In genomic region chr2:51219468-51219867, GRCh38 we compare ENCODE assay signal across 24 cellular contexts.
DNase-seq lines count a peak whose midpoint lies in the region; ATAC-seq and TF ChIP-seq lines count a peak whose summit lies in the region.
"Had no signal": no experiment of that assay in that cellular context is flagged by ENCODE, and none has a peak within 500 bp of the region (broad histone marks: within the 10 kb centered on the region; RNA-seq: fewer than 3 reads in every experiment).

No MANE protein-coding gene starts in this region.

- H3K9me3 ChIP-seq in H9 (ENCODE audit: control insufficient read depth, low read depth, low read length) (no peaks in the 10 kb centered on the region), testis (no peaks in the 10 kb centered on the region), ascending aorta (no peaks in the 10 kb centered on the region)
- H3K9me3 ChIP-seq: lower lobe of right lung, SK-N-SH had no signal

- no peaks in the 10 kb centered on the region for H3K9me3 Mint-ChIP-seq in H9
- no peaks in the 10 kb centered on the region for H3K9me3 Mint-ChIP-seq in WTC11
- H3K9me3 Mint-ChIP-seq in natural killer cell = peaks cover 6 to 11% of the 10 kb centered on the region in 2 donors

- CTCF ChIA-PET in WTC11 (lab: Charles Lee) = no interaction called here

- H3K4me3 ChIP-seq in fibroblast of the aortic adventitia (ENCODE audit: low read depth, low read length) (no peak overlapping the region), testis (no peak overlapping the region), ascending aorta (no peak overlapping the region)
- H3K4me3 ChIP-seq: lower lobe of right lung had no signal

- H3T11ph ChIP-seq in H9 (ENCODE audit: low read length) = no peak overlapping the region

- H3K4me1 Mint-ChIP-seq in H9 = peaks cover 15 to 16% of the 10 kb centered on the region in 2 experiments
- H3K4me1 Mint-ChIP-seq in WTC11 = peaks cover 16% of the 10 kb centered on the region
- no peaks in the 10 kb centered on the region for H3K4me1 Mint-ChIP-seq in natural killer cell
- H3K4me1 Mint-ChIP-seq: activated CD4-positive, alpha-beta T cell treated with anti-CD3 and anti-CD28 coated beads for 36 hours had no signal

- no peak overlapping the region for H3K4ac ChIP-seq in H9 (ENCODE audit: low read depth, low read length)

- ATAC-seq in WTC11 (peak; percentile 59), natural killer cell (no peak)
- ATAC-seq: activated CD4-positive, alpha-beta T cell treated with anti-CD3 and anti-CD28 coated beads for 36 hours; CD8-positive, alpha-beta T cell; lower lobe of right lung had no signal

- no peak overlapping the region for H4K91ac ChIP-seq in H9 (ENCODE audit: insufficient read length, low read depth, low read length)

- H3K23me2 ChIP-seq in H9 (ENCODE audit: insufficient read length, low read depth, low read length, poor library complexity, severe bottlenecking) = no peaks in the 10 kb centered on the region

- DNase-seq in H9 (no peak), WTC11 (ENCODE audit: low spot score) (no peak), fibroblast of the aortic adventitia (ENCODE audit: low read depth) (peak; percentile 68), testis (peak; percentile 74), ascending aorta (ENCODE audit: low spot score in 2 of 2) (no peak), natural killer cell (no peak), C1 segment of cervical spinal cord (lab: John Stamatoyannopoulos, UW) (no peak)
- DNase-seq: activated CD4-positive, alpha-beta T cell treated with anti-CD3 and anti-CD28 coated beads for 36 hours; activated gamma-delta T cell treated with Interleukin-2 at 50 U/mL for 16 hours; activated T-cell treated with anti-CD3 and anti-CD28 coated beads, Interleukin-2, amount 50 U/mL, for 24 hours; AML-193; CD8-positive, alpha-beta T cell; central memory CD4-positive, alpha-beta T cell; dermis blood vessel endothelial cell; glutamatergic neuron; kidney glomerular epithelial cell; lower lobe of right lung; NCI-H1092 treated with DMSO at 0.1 percent for 48 hours; NCI-H187 treated with DMSO at 0.1 percent for 48 hours; NCI-H226; NCI-H774; SK-N-SH; small intestine; T-helper 2 cell had no signal

- no peaks in the 10 kb centered on the region for H3K79me1 ChIP-seq in H9 (ENCODE audit: insufficient read depth, low read depth, low read length, poor library complexity, severe bottlenecking)

- H4K20me1 ChIP-seq in H9 (ENCODE audit: control insufficient read depth, insufficient read depth, insufficient read length) = no peaks in the 10 kb centered on the region

- H3K79me2 ChIP-seq in H9 (ENCODE audit: insufficient read depth, low read length) = no peaks in the 10 kb centered on the region

- H3K23ac ChIP-seq in H9 (ENCODE audit: insufficient read length, low read depth, low read length) = no peak overlapping the region

- WGBS in H9 (ENCODE audit: extremely low coverage, insufficient read length, low lambda C conversion rate) = no CpG with 5 or more reads among the region's 4 CpGs
- 29 to 39% methylated on average over 4 of the region's 4 CpGs for WGBS in testis, 2 donors

- intact Hi-C loops in testis (cut with DNase I; ENCODE audit: low total_unique reads) (no loop called here), ascending aorta (cut with DNase I) (no loop called here), natural killer cell (cut with micrococcal nuclease) (no loop called here)

- POLR2A ChIA-PET in WTC11 (lab: Charles Lee) = no interaction called here

- H2BK20ac ChIP-seq in H9 (ENCODE audit: low read depth, low read length, poor library complexity, severe bottlenecking) = no peak overlapping the region

- H3K9ac ChIP-seq in H9 (ENCODE audit: extremely low read depth, insufficient read length, low read length) = no peak overlapping the region
- H3K9ac ChIP-seq: SK-N-SH had no signal

- H3K36me3 Mint-ChIP-seq in H9 (ENCODE audit: insufficient read depth in 1 of 3, low read depth in 3 of 3) = no peaks in the 10 kb centered on the region
- no peaks in the 10 kb centered on the region for H3K36me3 Mint-ChIP-seq in WTC11
- no peaks in the 10 kb centered on the region for H3K36me3 Mint-ChIP-seq in natural killer cell
- H3K36me3 Mint-ChIP-seq: CD8-positive, alpha-beta T cell had no signal

- no peak overlapping the region for H3K18ac ChIP-seq in H9 (ENCODE audit: insufficient read length, low read depth, low read length)

- H2BK15ac ChIP-seq in H9 (ENCODE audit: low read depth, low read length) = no peak overlapping the region

- no peaks in the 10 kb centered on the region for H3K27me3 Mint-ChIP-seq in H9 (ENCODE audit: low read depth)
- no peaks in the 10 kb centered on the region for H3K27me3 Mint-ChIP-seq in WTC11 (ENCODE audit: low read depth)
- H3K27me3 Mint-ChIP-seq in natural killer cell (ENCODE audit: low read depth in 2 of 2) = no peaks in the 10 kb centered on the region
- H3K27me3 Mint-ChIP-seq: activated CD4-positive, alpha-beta T cell treated with anti-CD3 and anti-CD28 coated beads for 36 hours; activated T-cell treated with anti-CD3 and anti-CD28 coated beads, Interleukin-2, amount 50 U/mL, for 24 hours had no signal

- H3K4me1 ChIP-seq in H9 (ENCODE audit: insufficient read depth, low read length) (no peaks in the 10 kb centered on the region), testis (peaks cover 5% of the 10 kb centered on the region), ascending aorta (no peaks in the 10 kb centered on the region)
- H3K4me1 ChIP-seq: lower lobe of right lung had no signal

- no peak for TF ChIP-seq CTCF in H9 (conservative IDR thresholded peaks at IDR 0.05)
- no peak for TF ChIP-seq CTCF in WTC11 (IDR thresholded peaks at IDR 0.05)
- no peak for TF ChIP-seq CTCF in fibroblast of the aortic adventitia (IDR thresholded peaks at IDR 0.05; ENCODE audit: insufficient read depth, low read length)
- no peak for TF ChIP-seq CTCF in testis (IDR thresholded peaks at IDR 0.05)
- TF ChIP-seq CTCF in ascending aorta (IDR thresholded peaks at IDR 0.05) = no peak
- no peak for TF ChIP-seq CTCF in natural killer cell (IDR thresholded peaks at IDR 0.05)

- H2AK5ac ChIP-seq in H9 (ENCODE audit: insufficient read length, low read length) = no peak overlapping the region

- H3K4me2 ChIP-seq in H9 (ENCODE audit: insufficient read depth, insufficient read length, low read length) = no peak overlapping the region
- H3K4me2 ChIP-seq: SK-N-SH had no signal

- no peak overlapping the region for H4K8ac ChIP-seq in H9 (replicated peaks; ENCODE audit: insufficient read length, low read depth, low read length)

- H3K27ac ChIP-seq in H9 (ENCODE audit: insufficient read length, low read depth, low read length) (no peak overlapping the region), testis (no peak overlapping the region), ascending aorta (no peak overlapping the region)
- H3K27ac ChIP-seq: lower lobe of right lung had no signal

- no peak overlapping the region for H2BK120ac ChIP-seq in H9 (ENCODE audit: low read depth, low read length, poor library complexity, severe bottlenecking)

- H2AFZ ChIP-seq in H9 (ENCODE audit: low read length) = no peak overlapping the region

- no peak overlapping the region for H4K5ac ChIP-seq in H9 (ENCODE audit: insufficient read length, low read depth, low read length)

- no peak overlapping the region for H3K14ac ChIP-seq in H9 (ENCODE audit: insufficient read depth, low read length)

- no peak overlapping the region for H3K56ac ChIP-seq in H9 (ENCODE audit: insufficient read length, low read depth, low read length)

- H3K4me3 Mint-ChIP-seq in H9 (no peak overlapping the region), WTC11 (no peak overlapping the region), natural killer cell (no peak overlapping the region)
- H3K4me3 Mint-ChIP-seq: activated CD4-positive, alpha-beta T cell treated with anti-CD3 and anti-CD28 coated beads for 36 hours; activated T-cell treated with anti-CD3 and anti-CD28 coated beads, Interleukin-2, amount 50 U/mL, for 24 hours; CD8-positive, alpha-beta T cell had no signal

- no peak overlapping the region for H2BK5ac ChIP-seq in H9 (ENCODE audit: insufficient read length, low read length)

- H3K27ac Mint-ChIP-seq in H9 (peak overlapping the region; percentile 0 to 48 (median 37); a peak in 5 of 7 replicates), WTC11 (no peak overlapping the region), natural killer cell (no peak overlapping the region)
- H3K27ac Mint-ChIP-seq: activated CD4-positive, alpha-beta T cell treated with anti-CD3 and anti-CD28 coated beads for 36 hours; activated T-cell treated with anti-CD3 and anti-CD28 coated beads, Interleukin-2, amount 50 U/mL, for 24 hours; CD8-positive, alpha-beta T cell had no signal

- no peaks in the 10 kb centered on the region for H3K36me3 ChIP-seq in testis (ENCODE audit: low read depth, missing control alignments)
- no peaks in the 10 kb centered on the region for H3K36me3 ChIP-seq in ascending aorta
- H3K36me3 ChIP-seq: lower lobe of right lung had no signal

- H3K27me3 ChIP-seq in H9 (ENCODE audit: insufficient read depth, low read length) = no peaks in the 10 kb centered on the region
- H3K27me3 ChIP-seq in testis = no peaks in the 10 kb centered on the region
- no peaks in the 10 kb centered on the region for H3K27me3 ChIP-seq in ascending aorta

- TF ChIP-seq POLR2A in testis (IDR thresholded peaks at IDR 0.05) = no peak

- no peak overlapping the region for H2BK12ac ChIP-seq in H9 (ENCODE audit: insufficient read length, low read depth, low read length)

TF ChIP-seq in WTC11, 78 proteins besides CTCF, POLR2A, EP300 and RAD21 (continues in another document):
- TF ChIP-seq ZNF423 (CRISPR knock-in tag; IDR thresholded peaks at IDR 0.05) (no peak), SMAD3 (CRISPR knock-in tag; IDR thresholded peaks at IDR 0.05; ENCODE audit: borderline replicate concordance) (no peak), JAZF1 (CRISPR knock-in tag; IDR thresholded peaks at IDR 0.05) (no peak), NFE2L1 (CRISPR knock-in tag; IDR thresholded peaks at IDR 0.05) (no peak), ATF2 (CRISPR knock-in tag; IDR thresholded peaks at IDR 0.05; ENCODE audit: borderline replicate concordance, low read depth) (no peak)

Comparison
In these comparisons a context has a peak if more than half of its experiments do, and no peak if none do; other contexts are left out.
1. DNase-seq: peak in fibroblast of the aortic adventitia (single experiment) and testis (single experiment); none in H9 (single experiment), WTC11 (single experiment), ascending aorta (0 of 2), natural killer cell (single experiment) and C1 segment of cervical spinal cord (0 of 14).
2. H3K27ac Mint-ChIP-seq: peak in H9 (3 of 3); none in WTC11 (single experiment) and natural killer cell (0 of 2).